In genomic region chrX:1933964-1934363, GRCh38 we compare ENCODE assay signal across 15 cellular contexts.
A peak's percentile ranks its signal among the peaks of the same experiment; 100 is the strongest.
DNase-seq lines count a peak whose midpoint lies in the region; TF ChIP-seq lines count a peak whose summit lies in the region.
"Had no signal": no experiment of that assay in that cellular context is flagged by ENCODE, and none has a peak within 500 bp of the region (broad histone marks: within the 10 kb centered on the region; RNA-seq: fewer than 3 reads in every experiment).

No MANE protein-coding gene starts in this region.

- peaks cover 26% of the 10 kb centered on the region for H3K4me1 Mint-ChIP-seq in chondrocyte (ENCODE audit: low read depth)
- H3K4me1 Mint-ChIP-seq in progenitor cell of endocrine pancreas (ENCODE audit: low read depth) = no peaks in the 10 kb centered on the region
- H3K4me1 Mint-ChIP-seq: CD4-positive, alpha-beta memory T cell had no signal

- no peaks in the 10 kb centered on the region for H3K27me3 Mint-ChIP-seq in chondrocyte (ENCODE audit: low read depth)
- no peaks in the 10 kb centered on the region for H3K27me3 Mint-ChIP-seq in progenitor cell of endocrine pancreas
- H3K27me3 Mint-ChIP-seq: CD4-positive, alpha-beta memory T cell had no signal

- DNase-seq in SK-N-DZ (ENCODE audit: low spot score) = peak; percentile 25
- no peak for DNase-seq in chondrocyte (ENCODE audit: low spot score)
- no peak for DNase-seq in progenitor cell of endocrine pancreas (ENCODE audit: low spot score, unreplicated experiment)
- DNase-seq in middle frontal gyrus (ENCODE audit: extremely low spot score, low spot score) = no peak
- DNase-seq in UCSD-AML1 (lab: John Stamatoyannopoulos, UW; ENCODE audit: unreplicated experiment) = no peak
- DNase-seq in NCI-H2171 (lab: John Stamatoyannopoulos, UW) = no peak
- DNase-seq: C1 segment of cervical spinal cord; Calu3; CD4-positive, alpha-beta memory T cell; COR-L47; DMS53; DMS79 treated with DMSO at 0.1 percent for 48 hours; GF-D8; HCEC 1CT had no signal

- no peak overlapping the region for H3K4me3 Mint-ChIP-seq in chondrocyte (ENCODE audit: unreplicated experiment)
- H3K4me3 Mint-ChIP-seq in progenitor cell of endocrine pancreas (ENCODE audit: low read depth) = no peak overlapping the region
- H3K4me3 Mint-ChIP-seq: CD4-positive, alpha-beta memory T cell; GM23338 had no signal

- H3K27ac Mint-ChIP-seq in chondrocyte (ENCODE audit: unreplicated experiment) (peak overlapping the region; percentile 27), progenitor cell of endocrine pancreas (peak overlapping the region; percentile 13)
- H3K27ac Mint-ChIP-seq: GM23338 had no signal

- H3K9me3 Mint-ChIP-seq in chondrocyte (ENCODE audit: low read depth) (peaks cover 5% of the 10 kb centered on the region), progenitor cell of endocrine pancreas (ENCODE audit: low read depth) (no peaks in the 10 kb centered on the region)

- H3K36me3 Mint-ChIP-seq in chondrocyte (ENCODE audit: low read depth) (no peaks in the 10 kb centered on the region), progenitor cell of endocrine pancreas (ENCODE audit: insufficient read depth) (peaks cover 1% of the 10 kb centered on the region)
- H3K36me3 Mint-ChIP-seq: CD4-positive, alpha-beta memory T cell had no signal

- TF ChIP-seq CTCF in chondrocyte (IDR thresholded peaks at IDR 0.05) = no peak
- TF ChIP-seq CTCF in progenitor cell of endocrine pancreas (IDR thresholded peaks at IDR 0.05; ENCODE audit: unreplicated experiment) = no peak
